7 cellular contexts compared by ENCODE assay signal in the genomic region with DNA sequence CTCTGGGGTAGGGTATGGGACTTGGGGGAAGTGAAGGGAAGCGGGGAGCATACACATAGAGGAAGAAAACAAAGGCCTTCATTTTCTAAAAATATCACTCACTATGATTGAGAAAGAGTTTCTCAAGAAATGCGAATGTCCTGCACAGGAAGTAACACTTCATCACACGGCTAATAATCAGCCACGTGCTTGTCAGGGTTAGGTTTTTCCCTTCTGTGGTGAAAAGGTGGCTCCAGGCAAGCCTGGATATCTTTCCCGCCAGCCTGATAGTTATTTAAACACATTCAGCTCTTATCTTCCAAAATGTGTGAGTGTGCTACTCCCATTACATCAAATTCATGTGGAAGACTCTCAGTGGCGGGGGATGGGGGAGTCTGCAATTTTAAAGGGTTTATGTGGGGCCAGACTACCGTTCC.
DNase-seq lines count a peak whose midpoint lies in the region; ATAC-seq and TF ChIP-seq lines count a peak whose summit lies in the region.

No MANE protein-coding gene starts in this region.

- H3K36me3 ChIP-seq in sigmoid colon (no peaks in the 10 kb centered on the region), HAP-1 (replicated peaks) (no peaks in the 10 kb centered on the region)

- ATAC-seq in GM19463 (IDR thresholded peaks at IDR 0.05; ENCODE audit: unreplicated experiment) (peak; percentile 35), HG03354 (IDR thresholded peaks at IDR 0.05; ENCODE audit: poor library complexity, severe bottlenecking, unreplicated experiment) (peak; percentile 53)

- DNase-seq in cardiac fibroblast (ENCODE audit: low read depth in 2 of 2) (peak; percentile 62 to 81), sigmoid colon (no peak), posterior vena cava (ENCODE audit: low spot score) (no peak), HAP-1 (ENCODE audit: low spot score in 2 of 2) (no peak)
- no peak for DNase-seq in stimulated activated CD4-positive, alpha-beta T cell treated with anti-CD3 and anti-CD28 coated beads, Interleukin-1b, Interleukin-23, amount 100 ng/mL, for 48 hours

- WGBS in sigmoid colon, 2 donors, result 48 to 67% methylated on average over 7 of the region's 7 CpGs

- H3K4me1 ChIP-seq in sigmoid colon (no peaks in the 10 kb centered on the region), HAP-1 (no peaks in the 10 kb centered on the region)

- H3K27ac ChIP-seq in sigmoid colon, result peak overlapping the region in 3 of 4 donors; percentile 17 to 40 (median 38)

- in situ Hi-C loops in HAP-1 (cut with MboI; ENCODE audit: low sequenced_read_pairs), result no loop called here

- H3K27me3 ChIP-seq in sigmoid colon, result no peaks in the 10 kb centered on the region
- no peaks in the 10 kb centered on the region for H3K27me3 ChIP-seq in HAP-1 (ENCODE audit: low read depth)

- no peak for TF ChIP-seq POLR2A in sigmoid colon (IDR thresholded peaks at IDR 0.05)

- TF ChIP-seq CTCF in cardiac fibroblast (IDR thresholded peaks at IDR 0.05; ENCODE audit: low read depth, low read length) (no peak), sigmoid colon (IDR thresholded peaks at IDR 0.05) (no peak)

- intact Hi-C loops in sigmoid colon (cut with DNase I), result no loop called here
- intact Hi-C loops in posterior vena cava (cut with DNase I), result no loop called here

- TF ChIP-seq EP300 in sigmoid colon (IDR thresholded peaks at IDR 0.05), result peak in 1 of 4 donors; percentile 22

- no peak overlapping the region for H3K4me3 ChIP-seq in cardiac fibroblast (replicated peaks in 1 of 2; ENCODE audit: low read depth in 2 of 2, low read length in 2 of 2)
- H3K4me3 ChIP-seq in sigmoid colon, result no peak overlapping the region
- no peak overlapping the region for H3K4me3 ChIP-seq in HAP-1

- H3K9me3 ChIP-seq in sigmoid colon (no peaks in the 10 kb centered on the region), HAP-1 (no peaks in the 10 kb centered on the region)

Comparison
In these comparisons a context has a peak if more than half of its experiments do, and no peak if none do; other contexts are left out.
1. DNase-seq: peak in cardiac fibroblast (2 of 2); none in sigmoid colon (single experiment), posterior vena cava (single experiment), HAP-1 (0 of 2) and stimulated activated CD4-positive, alpha-beta T cell treated with anti-CD3 and anti-CD28 coated beads, Interleukin-1b, Interleukin-23, amount 100 ng/mL, for 48 hours (single experiment).